ENCODE assay signal across 13 cellular contexts in the genomic region with DNA sequence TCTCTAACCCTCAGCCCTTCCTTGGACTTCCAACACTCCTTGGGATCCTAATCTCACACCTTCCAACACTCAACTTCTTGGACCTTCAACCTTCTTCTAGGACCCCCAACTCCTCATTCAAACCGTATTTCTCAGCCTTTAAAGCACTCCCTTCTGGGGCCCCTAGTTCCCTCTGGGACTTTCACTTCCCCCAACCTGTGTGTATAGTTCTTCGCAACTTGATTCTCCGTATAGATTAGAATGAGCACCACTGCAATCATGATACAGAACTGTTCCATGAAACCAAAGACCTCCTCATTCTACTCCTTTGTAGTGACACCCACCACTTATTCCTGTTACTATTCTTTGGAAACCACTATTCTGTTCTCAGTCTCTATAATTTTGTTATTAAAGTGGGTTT.
DNase-seq lines count a peak whose midpoint lies in the region; ATAC-seq, FAIRE-seq and TF ChIP-seq lines count a peak whose summit lies in the region.
"Had no signal": no experiment of that assay in that cellular context is flagged by ENCODE, and none has a peak within 500 bp of the region (broad histone marks: within the 10 kb centered on the region; RNA-seq: fewer than 3 reads in every experiment).

No MANE protein-coding gene starts in this region.

- peaks cover 15% of the 10 kb centered on the region for H3K4me1 ChIP-seq in CD8-positive, alpha-beta memory T cell (ENCODE audit: insufficient read depth, low read length)
- H3K4me1 ChIP-seq in OCI-LY7 (ENCODE audit: insufficient read depth, low read length, poor library complexity, severe bottlenecking) (peaks cover 14% of the 10 kb centered on the region), lower lobe of right lung (peaks cover 5% of the 10 kb centered on the region), mammary epithelial cell (ENCODE audit: insufficient read depth, low read length) (no peaks in the 10 kb centered on the region)

- peak; percentile 56 to 60 for ATAC-seq in lower lobe of right lung
- no peak for ATAC-seq in GM18519 (IDR thresholded peaks at IDR 0.05; ENCODE audit: low FRiP score, unreplicated experiment)

- no peaks in the 10 kb centered on the region for H3K9me2 ChIP-seq in OCI-LY7 (ENCODE audit: insufficient read depth, low read length)

- H3K4me3 ChIP-seq in CD8-positive, alpha-beta memory T cell (ENCODE audit: low read length): no peak overlapping the region
- H3K4me3 ChIP-seq in OCI-LY7 (ENCODE audit: low read depth, low read length, poor library complexity, severe bottlenecking) (no peak overlapping the region), lower lobe of right lung (no peak overlapping the region), mammary epithelial cell (replicated peaks in 1 of 3; ENCODE audit: insufficient read depth in 1 of 3, low read depth in 2 of 3, low read length in 3 of 3) (no peak overlapping the region)
- H3K4me3 ChIP-seq: heart left ventricle, lung had no signal

- POLR2A ChIA-PET in CD8-positive, alpha-beta memory T cell (lab: Charles Lee): no interaction called here
- POLR2A ChIA-PET in OCI-LY7 (lab: Charles Lee): no interaction called here

- no peak overlapping the region for H3K27ac ChIP-seq in CD8-positive, alpha-beta memory T cell (ENCODE audit: low read depth, low read length)
- H3K27ac ChIP-seq in OCI-LY7 (ENCODE audit: low read depth, low read length, poor library complexity, severe bottlenecking) (no peak overlapping the region), lower lobe of right lung (no peak overlapping the region), mammary epithelial cell (ENCODE audit: insufficient read depth, low read depth, low read length) (no peak overlapping the region)
- H3K27ac ChIP-seq: heart left ventricle had no signal

- CTCF ChIA-PET in CD8-positive, alpha-beta memory T cell (lab: Charles Lee): no interaction called here
- CTCF ChIA-PET in OCI-LY7 (lab: Charles Lee; ENCODE audit: unreplicated experiment) (no interaction called here), mammary epithelial cell (lab: Charles Lee; ENCODE audit: low non-redundant PET) (no interaction called here)

- H3K9ac ChIP-seq in mammary epithelial cell (ENCODE audit: insufficient read depth, low read length): no peak overlapping the region

- H3K79me2 ChIP-seq in OCI-LY7 (ENCODE audit: insufficient read depth, low read depth, low read length): no peaks in the 10 kb centered on the region
- H3K79me2 ChIP-seq in mammary epithelial cell (ENCODE audit: insufficient read depth, low read length): no peaks in the 10 kb centered on the region

- H3K36me3 ChIP-seq in CD8-positive, alpha-beta memory T cell (ENCODE audit: insufficient read depth, low read length): peaks cover 17% of the 10 kb centered on the region
- H3K36me3 ChIP-seq in OCI-LY7 (ENCODE audit: insufficient read depth, low read length): no peaks in the 10 kb centered on the region
- H3K36me3 ChIP-seq in lower lobe of right lung: peaks cover 36% of the 10 kb centered on the region
- peaks cover 5% of the 10 kb centered on the region for H3K36me3 ChIP-seq in mammary epithelial cell (ENCODE audit: insufficient read depth, low read length)

- dilution Hi-C loops in mammary epithelial cell (cut with HindIII; ENCODE audit: low sequenced_read_pairs): no loop called here

- TF ChIP-seq CTCF in GM20000 (IDR thresholded peaks at IDR 0.05; ENCODE audit: extremely low read depth, missing control alignments): no peak
- TF ChIP-seq CTCF in OCI-LY7 (conservative IDR thresholded peaks at IDR 0.05; ENCODE audit: low read length): no peak
- TF ChIP-seq CTCF in lower lobe of right lung (IDR thresholded peaks at IDR 0.05): no peak
- TF ChIP-seq CTCF in mammary epithelial cell (conservative IDR thresholded peaks at IDR 0.05 in 1 of 2, IDR thresholded peaks at IDR 0.05 in 1 of 2; ENCODE audit: extremely low read depth in 1 of 2, insufficient read depth in 1 of 2, low read depth in 1 of 2, low read length in 2 of 2): no peak

- peaks cover 0 to 81% (median 15%) of the 10 kb centered on the region in 3 donors for H3K36me3 Mint-ChIP-seq in CD8-positive, alpha-beta memory T cell

- H3K4me3 Mint-ChIP-seq in CD8-positive, alpha-beta memory T cell: peak overlapping the region in 1 of 7 donors; percentile 55

- in situ Hi-C loops in mammary epithelial cell (cut with MboI; ENCODE audit: low sequenced_read_pairs in 2 of 2): no loop called here

- WGBS in mammary epithelial cell (ENCODE audit: low coverage, missing lambda C conversion rate): 85% methylated on average over 3 of the region's 3 CpGs

- BruUV-seq in OCI-LY7 (replicated peaks; lab: Mats Ljungman, UMichigan): no TSS peak
- no TSS peak for BruUV-seq in mammary epithelial cell (replicated peaks; lab: Mats Ljungman, UMichigan)

- no peak overlapping the region for H2AFZ ChIP-seq in OCI-LY7 (ENCODE audit: low read length)
- no peak overlapping the region for H2AFZ ChIP-seq in mammary epithelial cell (ENCODE audit: low read depth, low read length)

- peak overlapping the region in 7 of 8 donors; percentile 54 to 91 (median 83) for H3K27ac Mint-ChIP-seq in CD8-positive, alpha-beta memory T cell

- H3K9me3 ChIP-seq in CD8-positive, alpha-beta memory T cell (ENCODE audit: low read length): no peaks in the 10 kb centered on the region
- H3K9me3 ChIP-seq in OCI-LY7 (ENCODE audit: low read length) (no peaks in the 10 kb centered on the region), lower lobe of right lung (no peaks in the 10 kb centered on the region), mammary epithelial cell (replicated peaks; ENCODE audit: insufficient read depth, low read length) (no peaks in the 10 kb centered on the region)
- H3K9me3 ChIP-seq: heart left ventricle had no signal

- no peak for FAIRE-seq in RCC 7860 (lab: Jason Lieb, UNC)
- FAIRE-seq: urothelium cell line had no signal

- H3K4me2 ChIP-seq in OCI-LY7 (ENCODE audit: low read length) (peak overlapping the region; percentile 28), mammary epithelial cell (ENCODE audit: insufficient read depth, low read depth, low read length) (no peak overlapping the region)

- H3K27me3 ChIP-seq in CD8-positive, alpha-beta memory T cell (ENCODE audit: insufficient read depth, low read length, poor library complexity, severe bottlenecking): no peaks in the 10 kb centered on the region
- H3K27me3 ChIP-seq in lower lobe of right lung (ENCODE audit: low read depth) (no peaks in the 10 kb centered on the region), mammary epithelial cell (ENCODE audit: insufficient read depth, low read length) (no peaks in the 10 kb centered on the region)
- H3K27me3 ChIP-seq: heart left ventricle had no signal

- H3K27me3 Mint-ChIP-seq in CD8-positive, alpha-beta memory T cell: peaks cover 0 to 1% of the 10 kb centered on the region in 2 donors

- DNase-seq in CD8-positive, alpha-beta memory T cell: no peak
- peak; percentile 32 for DNase-seq in GM20000 (ENCODE audit: low spot score)
- DNase-seq in OCI-LY7 (ENCODE audit: low spot score): peak; percentile 33
- no peak for DNase-seq in lower lobe of right lung
- no peak for DNase-seq in RCC 7860 (ENCODE audit: low spot score)
- DNase-seq in mammary epithelial cell: no peak
- DNase-seq in NCI-H446 (lab: John Stamatoyannopoulos, UW): no peak
- DNase-seq: activated CD4-positive, CD25-positive, alpha-beta regulatory T cell treated with anti-CD3 and anti-CD28 coated beads, Interleukin-2, amount 50 U/mL, for 72 hours; aorta; heart left ventricle had no signal

- H3K4me1 Mint-ChIP-seq in CD8-positive, alpha-beta memory T cell: peaks cover 7 to 10% (median 8%) of the 10 kb centered on the region in 3 donors

- no peaks in the 10 kb centered on the region for H3K9me3 Mint-ChIP-seq in CD8-positive, alpha-beta memory T cell

- no peaks in the 10 kb centered on the region for H4K20me1 ChIP-seq in OCI-LY7 (ENCODE audit: insufficient read depth, low read length)
- no peaks in the 10 kb centered on the region for H4K20me1 ChIP-seq in mammary epithelial cell (ENCODE audit: insufficient read depth, low read length)

- intact Hi-C loops in OCI-LY7 (cut with micrococcal nuclease; ENCODE audit: unreplicated experiment) (no loop called here), lower lobe of right lung (cut with DNase I) (no loop called here), mammary epithelial cell (cut with micrococcal nuclease) (no loop called here)

Comparison
In these comparisons a context has a peak if more than half of its experiments do, and no peak if none do; other contexts are left out.
1. DNase-seq: peak in GM20000 (single experiment) and OCI-LY7 (single experiment); none in CD8-positive, alpha-beta memory T cell (0 of 5), lower lobe of right lung (single experiment), RCC 7860 (single experiment), mammary epithelial cell (single experiment) and NCI-H446 (0 of 2).